ENCODE assay signal across 13 cellular contexts in genomic region chr13:100815476-100816046, GRCh38.
"Had no signal": no experiment of that assay in that cellular context is flagged by ENCODE, and none has a peak within 500 bp of the region (broad histone marks: within the 10 kb centered on the region; RNA-seq: fewer than 3 reads in every experiment).

No MANE protein-coding gene starts in this region.

- H3K36me3 ChIP-seq: left lung, neutrophil, right lobe of liver, spleen had no signal

- ATAC-seq: left lung; stimulated activated naive B cell treated with anti-CD40 and anti-IgM and Interleukin-4, amounts not matched to agents 10 μg/mL and 1 μg/mL and 100 μg/mL, for 72 hours had no signal

- H3K27ac ChIP-seq: left lung, neutrophil, right lobe of liver, spleen had no signal

- H3K4me3 ChIP-seq: left lung, right lobe of liver, spleen had no signal

- DNase-seq: activated CD4-positive, alpha-beta T cell treated with anti-CD3 and anti-CD28 coated beads, Interleukin-2, amount 10 ng/mL, durations not matched to agents 24 days and 14 days; activated naive CD4-positive, alpha-beta T cell treated with Interleukin-2 at 50 U/mL for 16 hours; cortex of kidney; effector CD8-positive, alpha-beta T cell; islet precursor cell; left lung; posterior cingulate gyrus; right lobe of liver; spleen; stimulated activated CD4-positive, alpha-beta T cell treated with anti-CD3 and anti-CD28 coated beads, Interleukin-1b, Interleukin-23, amount 100 ng/mL, for 48 hours; stimulated activated naive B cell treated with anti-CD40 and anti-IgM and Interleukin-4, amounts not matched to agents 10 μg/mL and 1 μg/mL and 100 μg/mL, for 72 hours; trophoblast cell had no signal

- H3K9me3 ChIP-seq: neutrophil, right lobe of liver had no signal

- H3K4me1 ChIP-seq: left lung, right lobe of liver, spleen had no signal

- H3K27me3 ChIP-seq: left lung, neutrophil, right lobe of liver had no signal
